Comparison of ENCODE assay signal across 14 cellular contexts in genomic region chr20:49501917-49502316, GRCh38. TPM values are rescaled to one million over a fixed set of nuclear protein-coding genes. Genes with fewer than 3 reads are reported as not detected.
DNase-seq lines count a peak whose midpoint lies in the region; ATAC-seq, FAIRE-seq and TF ChIP-seq lines count a peak whose summit lies in the region.
"Had no signal": no experiment of that assay in that cellular context is flagged by ENCODE, and none has a peak within 500 bp of the region (broad histone marks: within the 10 kb centered on the region; RNA-seq: fewer than 3 reads in every experiment).

No MANE protein-coding gene starts in this region.

- no peak overlapping the region for H3K4me3 Mint-ChIP-seq in WTC11
- no peak overlapping the region for H3K4me3 Mint-ChIP-seq in activated CD4-positive, alpha-beta T cell treated with anti-CD3 and anti-CD28 coated beads, Interleukin-2, amount 10 ng/mL, durations not matched to agents 7 days and 5 days
- H3K4me3 Mint-ChIP-seq: activated naive CD4-positive, alpha-beta T cell treated with anti-CD3 and anti-CD28 coated beads, Interleukin-2, amount 50 U/mL, for 24 hours had no signal

- H3K27me3 Mint-ChIP-seq in WTC11 (ENCODE audit: low read depth): peaks cover 3% of the 10 kb centered on the region; the same call in 1 of the 2 replicates
- peaks cover 27% of the 10 kb centered on the region for H3K27me3 Mint-ChIP-seq in activated CD4-positive, alpha-beta T cell treated with anti-CD3 and anti-CD28 coated beads, Interleukin-2, amount 10 ng/mL, durations not matched to agents 7 days and 5 days

- no peak for ATAC-seq in IMR-90 (ENCODE audit: low read depth)
- peak; percentile 72 for ATAC-seq in WTC11
- ATAC-seq: stimulated activated naive CD8-positive, alpha-beta T cell treated with anti-CD3 and anti-CD28 coated beads, Interleukin-15, Interleukin-2, amounts not matched to agents 100 U/mL and 50 U/mL, for 24 hours had no signal

- H2BK5ac ChIP-seq in IMR-90 (ENCODE audit: low read depth, low read length, poor library complexity, severe bottlenecking): no peak overlapping the region

- H3K9me1 ChIP-seq in IMR-90 (ENCODE audit: insufficient read depth, low read length): no peaks in the 10 kb centered on the region

- H2AK9ac ChIP-seq in IMR-90 (replicated peaks; ENCODE audit: low read depth, low read length, poor library complexity): no peak overlapping the region

- H4K5ac ChIP-seq in IMR-90 (ENCODE audit: low read depth, low read length): no peak overlapping the region

- no peak overlapping the region for H2BK120ac ChIP-seq in IMR-90 (ENCODE audit: low read depth, low read length)

- H3K23ac ChIP-seq in IMR-90 (ENCODE audit: low read depth, low read length): no peak overlapping the region

- H3K14ac ChIP-seq in IMR-90 (replicated peaks; ENCODE audit: low read depth, low read length): no peak overlapping the region

- no peak overlapping the region for H3K4me2 ChIP-seq in IMR-90 (ENCODE audit: low read depth, low read length)

- no peak overlapping the region for H2BK15ac ChIP-seq in IMR-90 (ENCODE audit: low read depth, low read length)

- H3K4me1 ChIP-seq in IMR-90 (ENCODE audit: control insufficient read depth, insufficient read depth, low read length) (no peaks in the 10 kb centered on the region), small intestine (ENCODE audit: control insufficient read depth in 2 of 2, insufficient read depth in 1 of 2, low read depth in 1 of 2, low read length in 1 of 2) (no peaks in the 10 kb centered on the region)

- no peaks in the 10 kb centered on the region for H3K79me1 ChIP-seq in IMR-90 (ENCODE audit: low read depth in 1 of 2, low read length in 2 of 2)

- no peaks in the 10 kb centered on the region for H3K36me3 Mint-ChIP-seq in WTC11
- H3K36me3 Mint-ChIP-seq in activated CD4-positive, alpha-beta T cell treated with anti-CD3 and anti-CD28 coated beads, Interleukin-2, amount 10 ng/mL, durations not matched to agents 7 days and 5 days (ENCODE audit: low read depth): no peaks in the 10 kb centered on the region
- H3K36me3 Mint-ChIP-seq: activated naive CD4-positive, alpha-beta T cell treated with anti-CD3 and anti-CD28 coated beads, Interleukin-2, amount 50 U/mL, for 24 hours had no signal

- H3K36me3 ChIP-seq in IMR-90 (ENCODE audit: control insufficient read depth, insufficient read depth, low read length): no peaks in the 10 kb centered on the region
- no peaks in the 10 kb centered on the region for H3K36me3 ChIP-seq in small intestine (ENCODE audit: control insufficient read depth in 2 of 2, insufficient read depth in 2 of 2, low read length in 2 of 2)
- H3K36me3 ChIP-seq: ovary had no signal

- H2AK5ac ChIP-seq in IMR-90 (ENCODE audit: low read depth, low read length): no peak overlapping the region

- H4K20me1 ChIP-seq in IMR-90 (ENCODE audit: insufficient read depth, low read length): no peaks in the 10 kb centered on the region

- no TSS peak for BruUV-seq in IMR-90 (replicated peaks; lab: Mats Ljungman, UMichigan)

- FAIRE-seq in small intestine (lab: Jason Lieb, UNC): no peak

- no peak overlapping the region for H2AFZ ChIP-seq in IMR-90 (replicated peaks; ENCODE audit: low read length, poor library complexity)

- in situ Hi-C loops in IMR-90 (cut with MboI; ENCODE audit: low sequenced_read_pairs): no loop called here

- no CpG with 5 or more reads among the region's 3 CpGs for WGBS in IMR-90 (ENCODE audit: extremely low coverage in 2 of 2, insufficient read length in 1 of 2), 2 experiments
- WGBS in small intestine, 3 donors: 60 to 77% (median 62%) methylated on average over 3 of the region's 3 CpGs

- POLR2A ChIA-PET in IMR-90 (lab: Charles Lee; ENCODE audit: unreplicated experiment): no interaction called here
- POLR2A ChIA-PET in WTC11 (lab: Charles Lee): interaction anchor here (0.7 kb wide), 1 partner anchor 19 kb away, joined by 9 read pairs; no protein-coding TSS in a partner anchor
- POLR2A ChIA-PET in activated CD4-positive, alpha-beta T cell treated with anti-CD3 and anti-CD28 coated beads, Interleukin-2, amount 10 ng/mL, durations not matched to agents 7 days and 5 days (lab: Charles Lee): no interaction called here

- no peak overlapping the region for H3K4ac ChIP-seq in IMR-90 (ENCODE audit: low read depth, low read length)

- no peak overlapping the region for H3K27ac Mint-ChIP-seq in WTC11
- no peak overlapping the region for H3K27ac Mint-ChIP-seq in activated CD4-positive, alpha-beta T cell treated with anti-CD3 and anti-CD28 coated beads, Interleukin-2, amount 10 ng/mL, durations not matched to agents 7 days and 5 days

- H4K8ac ChIP-seq in IMR-90 (ENCODE audit: low read depth in 2 of 2, low read length in 2 of 2): no peak overlapping the region

- dilution Hi-C loops in IMR-90 (cut with HindIII; ENCODE audit: low sequenced_read_pairs, unreplicated experiment): no loop called here

- TF ChIP-seq POLR2A in IMR-90 (IDR thresholded peaks at IDR 0.05; ENCODE audit: low read depth, low read length): no peak

- H3K27ac ChIP-seq in IMR-90 (ENCODE audit: insufficient read depth, low read length) (no peak overlapping the region), substantia nigra (ENCODE audit: low read depth, low read length, poor library complexity, severe bottlenecking) (no peak overlapping the region), small intestine (ENCODE audit: low read depth in 1 of 2, low read length in 1 of 2) (no peak overlapping the region)
- H3K27ac ChIP-seq: dorsolateral prefrontal cortex, ovary had no signal

- peaks cover 10% of the 10 kb centered on the region for H3K4me1 Mint-ChIP-seq in WTC11
- no peaks in the 10 kb centered on the region for H3K4me1 Mint-ChIP-seq in activated CD4-positive, alpha-beta T cell treated with anti-CD3 and anti-CD28 coated beads, Interleukin-2, amount 10 ng/mL, durations not matched to agents 7 days and 5 days
- H3K4me1 Mint-ChIP-seq: activated naive CD4-positive, alpha-beta T cell treated with anti-CD3 and anti-CD28 coated beads, Interleukin-2, amount 50 U/mL, for 24 hours had no signal

- peaks cover 5% of the 10 kb centered on the region; the same call in 1 of the 2 replicates for H3K9me3 ChIP-seq in IMR-90 (ENCODE audit: control insufficient read depth, insufficient read depth, low read length)
- H3K9me3 ChIP-seq in small intestine (ENCODE audit: control insufficient read depth, low read depth): no peaks in the 10 kb centered on the region
- H3K9me3 ChIP-seq: ovary had no signal

- H3K56ac ChIP-seq in IMR-90 (ENCODE audit: extremely low read depth, insufficient read depth, low read length): no peak overlapping the region

- H4K91ac ChIP-seq in IMR-90 (ENCODE audit: insufficient read depth, low read depth, low read length): no peak overlapping the region

- H3K9me3 Mint-ChIP-seq in WTC11: peaks cover 9% of the 10 kb centered on the region
- H3K9me3 Mint-ChIP-seq in activated CD4-positive, alpha-beta T cell treated with anti-CD3 and anti-CD28 coated beads, Interleukin-2, amount 10 ng/mL, durations not matched to agents 7 days and 5 days: peaks cover 2% of the 10 kb centered on the region
- H3K9me3 Mint-ChIP-seq: activated naive CD4-positive, alpha-beta T cell treated with anti-CD3 and anti-CD28 coated beads, Interleukin-2, amount 50 U/mL, for 24 hours had no signal

- H3K4me3 ChIP-seq in IMR-90 (ENCODE audit: insufficient read depth, low read depth, low read length) (no peak overlapping the region), small intestine (ENCODE audit: low read depth in 1 of 2, low read length in 2 of 2) (no peak overlapping the region)
- H3K4me3 ChIP-seq: dorsolateral prefrontal cortex, ovary had no signal

- DNase-seq in EH (ENCODE audit: low read depth) (peak; percentile 47), IMR-90 (peak; percentile 26), WTC11 (ENCODE audit: low spot score) (no peak), iPS-NIHi7 (ENCODE audit: extremely low spot score) (peak; percentile 34), substantia nigra (lab: John Stamatoyannopoulos, UW) (no peak), small intestine (no peak)
- DNase-seq in stimulated activated CD4-positive, alpha-beta T cell treated with anti-CD3 and anti-CD28 coated beads, Interleukin-2, amount 100 ng/mL, for 48 hours: no peak
- no peak for DNase-seq in activated CD4-positive, alpha-beta T cell treated with anti-CD3 and anti-CD28 coated beads, Interleukin-2, amount 10 ng/mL, durations not matched to agents 7 days and 5 days
- DNase-seq: dorsolateral prefrontal cortex; NCI-H1092; ovary; stimulated activated CD4-positive, alpha-beta T cell treated with anti-CD3 and anti-CD28 coated beads, Interleukin-1b, Interleukin-23, amount 100 ng/mL, for 48 hours; stimulated activated naive CD8-positive, alpha-beta T cell treated with anti-CD3 and anti-CD28 coated beads, Interleukin-15, Interleukin-2, amounts not matched to agents 100 U/mL and 50 U/mL, for 24 hours had no signal

- H3K18ac ChIP-seq in IMR-90 (ENCODE audit: low read depth, low read length): no peak overlapping the region

- intact Hi-C loops in IMR-90 (cut with micrococcal nuclease): no loop called here

- H3K9ac ChIP-seq in IMR-90 (ENCODE audit: low read depth, low read length): no peak overlapping the region

- TF ChIP-seq RAD21 in IMR-90 (IDR thresholded peaks at IDR 0.05; ENCODE audit: low read length): no peak

- peaks cover 32% of the 10 kb centered on the region for H3K27me3 ChIP-seq in IMR-90 (ENCODE audit: control insufficient read depth, insufficient read depth, low read length)
- peaks cover 0 to 8% of the 10 kb centered on the region in 2 donors for H3K27me3 ChIP-seq in small intestine (ENCODE audit: control insufficient read depth in 2 of 2, insufficient read depth in 2 of 2, low read length in 2 of 2)
- H3K27me3 ChIP-seq: ovary had no signal

- CTCF ChIA-PET in IMR-90 (lab: Yijun Ruan, JAX) (no interaction called here), WTC11 (lab: Charles Lee) (interaction anchor here (1.0 to 2.5 kb wide), 3 partner anchors 18 to 117 kb away, joined by 4 to 6 read pairs (median 6); no protein-coding TSS in a partner anchor)
- CTCF ChIA-PET in activated CD4-positive, alpha-beta T cell treated with anti-CD3 and anti-CD28 coated beads, Interleukin-2, amount 10 ng/mL, durations not matched to agents 7 days and 5 days (lab: Charles Lee): no interaction called here

- TF ChIP-seq CTCF in IMR-90 (conservative IDR thresholded peaks at IDR 0.05; ENCODE audit: low read depth, low read length): no peak
- no peak for TF ChIP-seq CTCF in WTC11 (IDR thresholded peaks at IDR 0.05)

- H2BK20ac ChIP-seq in IMR-90 (ENCODE audit: low read depth, low read length): no peak overlapping the region

TF ChIP-seq in IMR-90, 13 proteins besides CTCF, POLR2A, EP300 and RAD21 (continues in another document):
- no peak for TF ChIP-seq MAFK (IDR thresholded peaks at IDR 0.05; ENCODE audit: low read depth, low read length)

TF ChIP-seq in WTC11, 78 proteins besides CTCF, POLR2A, EP300 and RAD21 (continues in another document):
- no peak for TF ChIP-seq ZNF263 (CRISPR knock-in tag; IDR thresholded peaks at IDR 0.05; ENCODE audit: low read depth)

RNA-seq across cellular contexts. Expression of gene KCNB1, which starts 19.4 kb away (rescaled TPM):
- total RNA-seq in IMR-90 (2012; rRNA removed): not detected in 2 replicates
- polyA plus RNA-seq in IMR-90 (2012; rRNA removed): 0.05 TPM in 1 of 2 replicates, not detected in the other
- 0.02 TPM in 1 of 2 replicates, not detected in the other for polyA plus RNA-seq in IMR-90 (2012; cell fraction: cytosol; rRNA removed)
- polyA plus RNA-seq in IMR-90 (2012; cell fraction: nucleus; rRNA removed; ENCODE audit: low replicate concordance): 0.01 TPM in 2 replicates
- 1.1 to 1.5 TPM (median 1.1 TPM) in 3 replicates for total RNA-seq in WTC11 (2021)
- total RNA-seq in activated CD4-positive, alpha-beta T cell treated with anti-CD3 and anti-CD28 coated beads, Interleukin-2, amount 10 ng/mL, durations not matched to agents 7 days and 5 days: under 1 TPM in 1 of 2 experiments, not detected in 1; 0.07 TPM
- 1 to 10 TPM in 1 of 3 donors, not detected in 2; 1.2 TPM for polyA plus RNA-seq in small intestine

Comparison
In these comparisons a context has a peak if more than half of its experiments do, and no peak if none do; other contexts are left out.
1. DNase-seq: peak in EH (single experiment), IMR-90 (single experiment) and iPS-NIHi7 (single experiment); none in WTC11 (single experiment), stimulated activated CD4-positive, alpha-beta T cell treated with anti-CD3 and anti-CD28 coated beads, Interleukin-2, amount 100 ng/mL, for 48 hours (0 of 2), activated CD4-positive, alpha-beta T cell treated with anti-CD3 and anti-CD28 coated beads, Interleukin-2, amount 10 ng/mL, durations not matched to agents 7 days and 5 days (single experiment), substantia nigra (0 of 49) and small intestine (single experiment).